26 cellular contexts compared by ENCODE assay signal in the genomic region with DNA sequence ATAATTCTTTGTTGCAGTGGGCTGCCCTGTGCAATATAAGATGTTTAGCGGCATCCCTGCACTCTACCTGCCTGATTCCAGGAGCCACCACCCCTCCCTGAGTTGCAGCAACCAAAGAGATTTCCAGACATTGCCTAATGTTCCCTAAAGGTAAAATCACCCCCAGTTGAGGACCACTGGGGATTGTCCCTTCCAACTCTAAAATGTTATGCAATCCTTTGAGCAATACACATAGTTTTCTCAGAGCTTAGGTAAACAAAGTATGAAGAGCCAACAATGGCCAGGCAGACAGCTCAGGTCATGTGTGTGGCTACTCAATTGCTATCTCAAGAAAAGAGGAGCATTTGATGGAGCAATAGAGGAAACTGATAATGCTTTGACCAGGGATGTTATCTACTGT.
"Had no signal": no experiment of that assay in that cellular context is flagged by ENCODE, and none has a peak within 500 bp of the region (broad histone marks: within the 10 kb centered on the region; RNA-seq: fewer than 3 reads in every experiment).

No MANE protein-coding gene starts in this region.

- ATAC-seq: activated CD8-positive, alpha-beta memory T cell treated with anti-CD3 and anti-CD28 coated beads, Interleukin-2, amount 10 ng/mL, durations not matched to agents 7 days and 5 days; activated naive CD4-positive, alpha-beta T cell treated with anti-CD3 and anti-CD28 coated beads, Interleukin-2, amount 50 U/mL, for 72 hours; activated naive CD8-positive, alpha-beta T cell treated with anti-CD3 and anti-CD28 coated beads, Interleukin-2, amount 50 U/mL, for 24 hours; activated T-cell treated with anti-CD3 and anti-CD28 coated beads, Interleukin-2, amount 50 U/mL, for 4 hours; body of pancreas; T-helper 17 cell; WTC11 had no signal

- H3K36me3 ChIP-seq: ascending aorta, MG63, Peyer's patch had no signal

- H3K4me2 ChIP-seq: KMS-11 had no signal

- DNase-seq: activated CD4-positive, alpha-beta T cell treated with anti-CD3 and anti-CD28 coated beads for 1 hour; activated CD4-positive, alpha-beta T cell treated with anti-CD3 and anti-CD28 coated beads, Interleukin-2, amount 10 ng/mL, durations not matched to agents 24 days and 14 days; activated CD4-positive, alpha-beta T cell treated with anti-CD3 and anti-CD28 coated beads, Interleukin-2, amount 50 U/mL, for 48 hours; activated CD8-positive, alpha-beta memory T cell treated with anti-CD3 and anti-CD28 coated beads, Interleukin-2, amount 10 ng/mL, durations not matched to agents 7 days and 5 days; activated effector memory CD4-positive, alpha-beta T cell treated with anti-CD3 and anti-CD28 coated beads, Interleukin-2, amount 50 U/mL, for 16 hours; activated naive CD4-positive, alpha-beta T cell treated with Interleukin-2 at 50 U/mL for 16 hours; activated naive CD8-positive, alpha-beta T cell treated with anti-CD3 and anti-CD28 coated beads, Interleukin-2, amount 50 U/mL, for 24 hours; activated T-cell treated with anti-CD3 and anti-CD28 coated beads, Interleukin-2, amount 50 U/mL, for 4 hours; amniotic stem cell; body of pancreas; MG63; NCI-H1092 treated with DMSO at 0.1 percent for 48 hours; NCI-H1417 treated with DMSO at 0.1 percent for 48 hours; NCI-H1694; NCI-H2029; NCI-H510A treated with DMSO at 0.1 percent for 48 hours; NCI-H69; Peyer's patch; SHP77; T-helper 17 cell; T-helper 9 cell had no signal

- H3K9me3 ChIP-seq: ascending aorta, body of pancreas, MG63, Peyer's patch had no signal

- H3K4me3 ChIP-seq: ascending aorta, body of pancreas, MG63, Peyer's patch had no signal

- H3K4me1 ChIP-seq: body of pancreas had no signal

- H3K27ac ChIP-seq: ascending aorta, body of pancreas, KMS-11, Peyer's patch, RWPE1 had no signal

- H3K27me3 ChIP-seq: ascending aorta, body of pancreas, MG63, Peyer's patch had no signal
